16 cellular contexts compared by ENCODE assay signal in genomic region chr6:90370493-90370959, GRCh38.
A peak's percentile ranks its signal among the peaks of the same experiment; 100 is the strongest.
DNase-seq lines count a peak whose midpoint lies in the region; ATAC-seq and TF ChIP-seq lines count a peak whose summit lies in the region.
"Had no signal": no experiment of that assay in that cellular context is flagged by ENCODE, and none has a peak within 500 bp of the region (broad histone marks: within the 10 kb centered on the region; RNA-seq: fewer than 3 reads in every experiment).

No MANE protein-coding gene starts in this region.

- H3K27me3 Mint-ChIP-seq in activated naive CD4-positive, alpha-beta T cell treated with anti-CD3 and anti-CD28 coated beads, Interleukin-2, amount 10 ng/mL, durations not matched to agents 7 days and 5 days: no peaks in the 10 kb centered on the region
- H3K27me3 Mint-ChIP-seq in activated CD4-positive, alpha-beta memory T cell treated with anti-CD3 and anti-CD28 coated beads for 36 hours: no peaks in the 10 kb centered on the region

- DNase-seq in activated naive CD4-positive, alpha-beta T cell treated with anti-CD3 and anti-CD28 coated beads, Interleukin-2, amount 50 U/mL, for 72 hours (ENCODE audit: low spot score in 2 of 2): no peak
- DNase-seq in activated naive CD4-positive, alpha-beta T cell treated with anti-CD3 and anti-CD28 coated beads, Interleukin-2, amount 10 ng/mL, durations not matched to agents 7 days and 5 days: no peak
- DNase-seq in activated CD4-positive, alpha-beta memory T cell treated with anti-CD3 and anti-CD28 coated beads for 36 hours: no peak
- DNase-seq in fibroblast of the aortic adventitia (ENCODE audit: low read depth): peak; percentile 9
- no peak for DNase-seq in hepatic stellate cell (ENCODE audit: low spot score)
- no peak for DNase-seq in Peyer's patch
- no peak for DNase-seq in heart left ventricle
- DNase-seq in HCEC 1CT: no peak
- DNase-seq: activated CD8-positive, alpha-beta memory T cell treated with anti-CD3 and anti-CD28 coated beads, Interleukin-2, amount 50 U/mL, for 48 hours; GF-D8; NCI-H1694; NCI-H446 treated with DMSO at 0.1 percent for 48 hours; stimulated activated naive CD4-positive, alpha-beta T cell had no signal

- POLR2A ChIA-PET in activated CD4-positive, alpha-beta memory T cell treated with anti-CD3 and anti-CD28 coated beads for 36 hours (lab: Charles Lee): interaction anchor here (0.9 to 1.5 kb wide), 5 partner anchors 13 to 74 kb away, joined by 3 to 5 read pairs (median 4); partner anchors contain the start of gene BACH2

- no peak overlapping the region for H3K4me3 Mint-ChIP-seq in activated naive CD4-positive, alpha-beta T cell treated with anti-CD3 and anti-CD28 coated beads, Interleukin-2, amount 10 ng/mL, durations not matched to agents 7 days and 5 days
- H3K4me3 Mint-ChIP-seq in activated CD4-positive, alpha-beta memory T cell treated with anti-CD3 and anti-CD28 coated beads for 36 hours: no peak overlapping the region

- intact Hi-C loops in activated CD4-positive, alpha-beta memory T cell treated with anti-CD3 and anti-CD28 coated beads for 36 hours (cut with micrococcal nuclease): no loop called here
- intact Hi-C loops in heart left ventricle (cut with DNase I): no loop called here

- H3K4me3 ChIP-seq in fibroblast of the aortic adventitia (ENCODE audit: low read depth, low read length): no peak overlapping the region
- no peak overlapping the region for H3K4me3 ChIP-seq in Peyer's patch
- no peak overlapping the region for H3K4me3 ChIP-seq in heart left ventricle
- H3K4me3 ChIP-seq: coronary artery had no signal

- no peaks in the 10 kb centered on the region for H3K27me3 ChIP-seq in Peyer's patch
- no peaks in the 10 kb centered on the region for H3K27me3 ChIP-seq in heart left ventricle

- ATAC-seq in activated naive CD4-positive, alpha-beta T cell treated with anti-CD3 and anti-CD28 coated beads, Interleukin-2, amount 50 U/mL, for 72 hours: peak; percentile 43 to 84
- no peak for ATAC-seq in heart left ventricle
- ATAC-seq: esophagus mucosa had no signal

- H3K4me1 ChIP-seq in Peyer's patch (peaks cover 0 to 5% (median 0%) of the 10 kb centered on the region in 4 donors), heart left ventricle (peaks cover 0 to 14% (median 0%) of the 10 kb centered on the region in 12 donors)

- CTCF ChIA-PET in activated naive CD4-positive, alpha-beta T cell treated with anti-CD3 and anti-CD28 coated beads, Interleukin-2, amount 10 ng/mL, durations not matched to agents 7 days and 5 days (lab: Charles Lee): interaction anchor here (0.6 to 1.5 kb wide), 7 partner anchors 11 to 130 kb away, joined by 3 to 5 read pairs (median 3); no protein-coding TSS in a partner anchor
- CTCF ChIA-PET in activated CD4-positive, alpha-beta memory T cell treated with anti-CD3 and anti-CD28 coated beads for 36 hours (lab: Charles Lee): interaction anchor here (0.9 to 1.7 kb wide), 7 partner anchors 11 to 430 kb away, joined by 3 to 14 read pairs (median 3); no protein-coding TSS in a partner anchor

- H3K36me3 Mint-ChIP-seq in activated naive CD4-positive, alpha-beta T cell treated with anti-CD3 and anti-CD28 coated beads, Interleukin-2, amount 50 U/mL, for 72 hours: no peaks in the 10 kb centered on the region
- H3K36me3 Mint-ChIP-seq in activated naive CD4-positive, alpha-beta T cell treated with anti-CD3 and anti-CD28 coated beads, Interleukin-2, amount 10 ng/mL, durations not matched to agents 7 days and 5 days: no peaks in the 10 kb centered on the region
- peaks cover 2% of the 10 kb centered on the region for H3K36me3 Mint-ChIP-seq in activated CD4-positive, alpha-beta memory T cell treated with anti-CD3 and anti-CD28 coated beads for 36 hours

- H3K9me3 Mint-ChIP-seq in activated naive CD4-positive, alpha-beta T cell treated with anti-CD3 and anti-CD28 coated beads, Interleukin-2, amount 50 U/mL, for 72 hours: no peaks in the 10 kb centered on the region
- no peaks in the 10 kb centered on the region for H3K9me3 Mint-ChIP-seq in activated naive CD4-positive, alpha-beta T cell treated with anti-CD3 and anti-CD28 coated beads, Interleukin-2, amount 10 ng/mL, durations not matched to agents 7 days and 5 days
- H3K9me3 Mint-ChIP-seq in activated CD4-positive, alpha-beta memory T cell treated with anti-CD3 and anti-CD28 coated beads for 36 hours: peaks cover 2% of the 10 kb centered on the region

- H3K4me1 Mint-ChIP-seq in activated naive CD4-positive, alpha-beta T cell treated with anti-CD3 and anti-CD28 coated beads, Interleukin-2, amount 10 ng/mL, durations not matched to agents 7 days and 5 days: peaks cover 17% of the 10 kb centered on the region
- H3K4me1 Mint-ChIP-seq in activated CD4-positive, alpha-beta memory T cell treated with anti-CD3 and anti-CD28 coated beads for 36 hours (ENCODE audit: low read depth): peaks cover 20% of the 10 kb centered on the region

- H3K27ac ChIP-seq in Peyer's patch (no peak overlapping the region), heart left ventricle (no peak overlapping the region)
- H3K27ac ChIP-seq: coronary artery, VCaP had no signal

- 59 to 70% (median 67%) methylated on average over 1 of the region's 1 CpG for WGBS in heart left ventricle, 4 donors

- TF ChIP-seq CTCF in fibroblast of the aortic adventitia (IDR thresholded peaks at IDR 0.05; ENCODE audit: insufficient read depth, low read length): no peak
- no peak for TF ChIP-seq CTCF in Peyer's patch (IDR thresholded peaks at IDR 0.05)
- no peak for TF ChIP-seq CTCF in heart left ventricle (IDR thresholded peaks at IDR 0.05)

- TF ChIP-seq POLR2A in Peyer's patch (IDR thresholded peaks at IDR 0.05): no peak
- no peak for TF ChIP-seq POLR2A in heart left ventricle (IDR thresholded peaks at IDR 0.05)

- no peaks in the 10 kb centered on the region for H3K36me3 ChIP-seq in Peyer's patch
- H3K36me3 ChIP-seq in heart left ventricle: no peaks in the 10 kb centered on the region

- H3K27ac Mint-ChIP-seq in activated naive CD4-positive, alpha-beta T cell treated with anti-CD3 and anti-CD28 coated beads, Interleukin-2, amount 50 U/mL, for 72 hours: no peak overlapping the region
- H3K27ac Mint-ChIP-seq in activated naive CD4-positive, alpha-beta T cell treated with anti-CD3 and anti-CD28 coated beads, Interleukin-2, amount 10 ng/mL, durations not matched to agents 7 days and 5 days: no peak overlapping the region
- peak overlapping the region; percentile 72 for H3K27ac Mint-ChIP-seq in activated CD4-positive, alpha-beta memory T cell treated with anti-CD3 and anti-CD28 coated beads for 36 hours

- no peaks in the 10 kb centered on the region for H3K9me3 ChIP-seq in Peyer's patch
- no peaks in the 10 kb centered on the region for H3K9me3 ChIP-seq in heart left ventricle

Comparison
In these comparisons a context has a peak if more than half of its experiments do, and no peak if none do; other contexts are left out.
1. ATAC-seq: peak in activated naive CD4-positive, alpha-beta T cell treated with anti-CD3 and anti-CD28 coated beads, Interleukin-2, amount 50 U/mL, for 72 hours (2 of 2); none in heart left ventricle (0 of 4).